In the genomic region with DNA sequence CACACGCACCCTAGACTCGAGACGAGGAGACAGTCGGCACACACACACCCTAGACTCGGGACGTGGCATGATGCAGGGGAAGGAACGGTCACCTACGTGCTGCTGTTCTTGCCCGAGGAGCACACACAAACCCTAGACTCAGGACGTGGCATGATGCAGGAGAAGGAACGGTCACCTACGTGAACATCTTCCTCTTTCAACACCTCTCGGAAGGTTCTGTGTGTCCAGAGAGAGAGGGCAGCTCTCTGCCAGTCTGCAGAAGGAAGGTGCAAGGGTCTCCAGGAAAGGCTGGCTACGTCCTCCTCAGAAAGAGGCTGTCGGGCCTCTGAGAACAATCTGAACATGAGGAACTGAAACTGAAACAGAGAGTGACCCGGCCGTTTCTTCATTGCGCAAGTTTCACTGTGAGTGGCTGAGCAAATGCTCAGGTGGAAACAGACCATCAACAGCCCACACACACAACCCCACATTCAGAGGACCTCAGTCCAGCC, we compare ENCODE assay signal across 8 cellular contexts. TPM values are rescaled to one million over a fixed set of nuclear protein-coding genes. Genes with fewer than 3 reads are reported as not detected.
DNase-seq lines count a peak whose midpoint lies in the region; ATAC-seq and TF ChIP-seq lines count a peak whose summit lies in the region.

No MANE protein-coding gene starts in this region.

- H3K36me3 Mint-ChIP-seq in activated naive CD8-positive, alpha-beta T cell treated with anti-CD3 and anti-CD28 coated beads, Interleukin-2, amount 10 ng/mL, durations not matched to agents 7 days and 5 days: peaks cover 55% of the 10 kb centered on the region
- no peaks in the 10 kb centered on the region for H3K36me3 Mint-ChIP-seq in naive thymus-derived CD8-positive, alpha-beta T cell

- no peaks in the 10 kb centered on the region for H4K20me1 ChIP-seq in Karpas-422 (ENCODE audit: insufficient read depth, low read depth, low read length)

- no peak for TF ChIP-seq CTCF in GM12864 (IDR thresholded peaks at IDR 0.05; ENCODE audit: low read depth, low read length, missing control alignments)
- TF ChIP-seq CTCF in sigmoid colon (IDR thresholded peaks at IDR 0.05): no peak

- H3K27ac ChIP-seq in Karpas-422 (ENCODE audit: low read length): peak overlapping the region; percentile 76
- peak overlapping the region in 2 of 4 donors; percentile 6 to 31 for H3K27ac ChIP-seq in sigmoid colon

- no peaks in the 10 kb centered on the region for H3K9me3 ChIP-seq in Karpas-422 (ENCODE audit: low read length)
- H3K9me3 ChIP-seq in sigmoid colon: no peaks in the 10 kb centered on the region

- WGBS in sigmoid colon, 2 donors: 35 to 53% methylated on average over 18 of the region's 18 CpGs

- H3K4me3 ChIP-seq in GM12864 (ENCODE audit: low read depth, low read length): peak overlapping the region; percentile 44
- H3K4me3 ChIP-seq in Karpas-422 (ENCODE audit: low read length): peak overlapping the region; percentile 43; the same call in 1 of the 2 replicates
- H3K4me3 ChIP-seq in sigmoid colon: peak overlapping the region in 1 of 4 donors; percentile 19

- H3K9ac ChIP-seq in Karpas-422 (ENCODE audit: low read length): peak overlapping the region; percentile 61

- no peaks in the 10 kb centered on the region for H3K27me3 Mint-ChIP-seq in activated naive CD8-positive, alpha-beta T cell treated with anti-CD3 and anti-CD28 coated beads, Interleukin-2, amount 10 ng/mL, durations not matched to agents 7 days and 5 days
- H3K27me3 Mint-ChIP-seq in naive thymus-derived CD8-positive, alpha-beta T cell: no peaks in the 10 kb centered on the region

- H3K27me3 ChIP-seq in Karpas-422 (ENCODE audit: low read length): no peaks in the 10 kb centered on the region
- no peaks in the 10 kb centered on the region for H3K27me3 ChIP-seq in sigmoid colon

- no peak for TF ChIP-seq EP300 in sigmoid colon (IDR thresholded peaks at IDR 0.05)

- peaks cover 24% of the 10 kb centered on the region for H3K4me1 Mint-ChIP-seq in activated naive CD8-positive, alpha-beta T cell treated with anti-CD3 and anti-CD28 coated beads, Interleukin-2, amount 10 ng/mL, durations not matched to agents 7 days and 5 days
- H3K4me1 Mint-ChIP-seq in naive thymus-derived CD8-positive, alpha-beta T cell: peaks cover 10 to 50% (median 35%) of the 10 kb centered on the region in 4 donors

- H3K4me1 ChIP-seq in Karpas-422 (ENCODE audit: low read length): peaks cover 15% of the 10 kb centered on the region
- no peaks in the 10 kb centered on the region for H3K4me1 ChIP-seq in sigmoid colon

- POLR2A ChIA-PET in activated naive CD8-positive, alpha-beta T cell treated with anti-CD3 and anti-CD28 coated beads, Interleukin-2, amount 10 ng/mL, durations not matched to agents 7 days and 5 days (lab: Charles Lee): interaction anchor here (1.2 to 1.4 kb wide), 2 partner anchors 41 to 95 kb away, joined by 3 read pairs; no protein-coding TSS in a partner anchor
- POLR2A ChIA-PET in naive thymus-derived CD8-positive, alpha-beta T cell (lab: Charles Lee): interaction anchor here (1.2 kb wide), 1 partner anchor 59 kb away, joined by 3 read pairs; no protein-coding TSS in a partner anchor

- peak overlapping the region; percentile 53 for H3K4me2 ChIP-seq in Karpas-422 (ENCODE audit: low read depth, low read length, poor library complexity, severe bottlenecking)

- intact Hi-C loops in sigmoid colon (cut with DNase I): no loop called here

- H3K36me3 ChIP-seq in Karpas-422 (ENCODE audit: insufficient read depth, low read length) (peaks cover 23% of the 10 kb centered on the region), sigmoid colon (no peaks in the 10 kb centered on the region)

- no peak for TF ChIP-seq POLR2A in sigmoid colon (IDR thresholded peaks at IDR 0.05)

- ATAC-seq in GM21529 (IDR thresholded peaks at IDR 0.05; ENCODE audit: unreplicated experiment): peak; percentile 93
- ATAC-seq in activated naive CD8-positive, alpha-beta T cell treated with anti-CD3 and anti-CD28 coated beads, Interleukin-2, amount 10 ng/mL, durations not matched to agents 7 days and 5 days (ENCODE audit: low read depth): peak; percentile 77
- peak; percentile 18 to 47 for ATAC-seq in naive thymus-derived CD8-positive, alpha-beta T cell

- H2AFZ ChIP-seq in Karpas-422 (ENCODE audit: low read length): peak overlapping the region; percentile 12; the same call in 1 of the 2 replicates

- H3K27ac Mint-ChIP-seq in activated naive CD8-positive, alpha-beta T cell treated with anti-CD3 and anti-CD28 coated beads, Interleukin-2, amount 10 ng/mL, durations not matched to agents 7 days and 5 days: peak overlapping the region; percentile 89
- peak overlapping the region in 9 of 10 donors; percentile 53 to 94 (median 85) for H3K27ac Mint-ChIP-seq in naive thymus-derived CD8-positive, alpha-beta T cell

- peak; percentile 91 for DNase-seq in GM12864 (ENCODE audit: low read depth)
- peak; percentile 89 for DNase-seq in Karpas-422
- DNase-seq in activated naive CD8-positive, alpha-beta T cell treated with anti-CD3 and anti-CD28 coated beads, Interleukin-2, amount 10 ng/mL, durations not matched to agents 7 days and 5 days: peak; percentile 47
- peak in 2 of 10 donors; percentile 29 to 47 for DNase-seq in naive thymus-derived CD8-positive, alpha-beta T cell
- DNase-seq in NCI-H1048 (lab: John Stamatoyannopoulos, UW): no peak
- DNase-seq in sigmoid colon: no peak
- no peak for DNase-seq in NCI-H1436 (lab: John Stamatoyannopoulos, UW)

- no peaks in the 10 kb centered on the region; the same call in 1 of the 2 replicates for H3K79me2 ChIP-seq in Karpas-422 (ENCODE audit: low read length)

- no peaks in the 10 kb centered on the region for H3K9me2 ChIP-seq in Karpas-422 (replicated peaks; ENCODE audit: insufficient read depth, low read length)

- no peaks in the 10 kb centered on the region for H3K9me3 Mint-ChIP-seq in activated naive CD8-positive, alpha-beta T cell treated with anti-CD3 and anti-CD28 coated beads, Interleukin-2, amount 10 ng/mL, durations not matched to agents 7 days and 5 days
- H3K9me3 Mint-ChIP-seq in naive thymus-derived CD8-positive, alpha-beta T cell: no peaks in the 10 kb centered on the region

- H3K4me3 Mint-ChIP-seq in activated naive CD8-positive, alpha-beta T cell treated with anti-CD3 and anti-CD28 coated beads, Interleukin-2, amount 10 ng/mL, durations not matched to agents 7 days and 5 days: peak overlapping the region; percentile 81
- H3K4me3 Mint-ChIP-seq in naive thymus-derived CD8-positive, alpha-beta T cell: peak overlapping the region in 9 of 10 donors; percentile 43 to 85 (median 65)

RNA-seq across cellular contexts. Expression of gene ZNF276, which starts 43.4 kb away (rescaled TPM):
- total RNA-seq in Karpas-422 (2014; rRNA removed; shearing (Covaris generic); ENCODE audit: low replicate concordance): 21.8 and 41.5 TPM in 2 replicates
- 100 to 1,000 TPM in 1 of 2 experiments, 10 to 100 TPM in 1; 98.0 to 107 TPM for total RNA-seq in activated naive CD8-positive, alpha-beta T cell treated with anti-CD3 and anti-CD28 coated beads, Interleukin-2, amount 10 ng/mL, durations not matched to agents 7 days and 5 days
- 100 to 1,000 TPM; 168 to 171 TPM for total RNA-seq in naive thymus-derived CD8-positive, alpha-beta T cell
- polyA plus RNA-seq in naive thymus-derived CD8-positive, alpha-beta T cell: 10 to 100 TPM; 15.0 to 56.0 (median 19.6) TPM
- 10 to 100 TPM; 13.7 to 26.9 (median 18.2) TPM for total RNA-seq in sigmoid colon
- polyA plus RNA-seq in sigmoid colon: 10 to 100 TPM in 1 of 3 donors, 1 to 10 TPM in 2; 7.2 to 32.3 (median 9.9) TPM

RNA-seq across cellular contexts. Expression of gene VPS9D1, which starts 44.1 kb away (rescaled TPM):
- 4.8 and 5.6 TPM in 2 replicates for total RNA-seq in Karpas-422 (2014; rRNA removed; shearing (Covaris generic); ENCODE audit: low replicate concordance)
- 10 to 100 TPM; 10.3 to 12.8 TPM for total RNA-seq in activated naive CD8-positive, alpha-beta T cell treated with anti-CD3 and anti-CD28 coated beads, Interleukin-2, amount 10 ng/mL, durations not matched to agents 7 days and 5 days
- total RNA-seq in naive thymus-derived CD8-positive, alpha-beta T cell: 10 to 100 TPM; 16.5 to 17.0 TPM
- polyA plus RNA-seq in naive thymus-derived CD8-positive, alpha-beta T cell: 1 to 10 TPM in 1 of 3 donors, under 1 TPM in 2; 0.53 to 1.3 (median 0.91) TPM
- total RNA-seq in sigmoid colon: 10 to 100 TPM in 1 of 4 donors, 1 to 10 TPM in 3; 3.8 to 10.5 (median 4.0) TPM
- polyA plus RNA-seq in sigmoid colon: 10 to 100 TPM in 1 of 3 donors, 1 to 10 TPM in 2; 5.3 to 19.2 (median 8.4) TPM

RNA-seq across cellular contexts. Expression of gene FANCA, which starts 51.7 kb away (rescaled TPM):
- total RNA-seq in Karpas-422 (2014; rRNA removed; shearing (Covaris generic); ENCODE audit: low replicate concordance): 49.3 and 57.3 TPM in 2 replicates
- 10 to 100 TPM; 86.9 to 97.2 TPM for total RNA-seq in activated naive CD8-positive, alpha-beta T cell treated with anti-CD3 and anti-CD28 coated beads, Interleukin-2, amount 10 ng/mL, durations not matched to agents 7 days and 5 days
- total RNA-seq in naive thymus-derived CD8-positive, alpha-beta T cell: 1 to 10 TPM; 3.7 to 6.1 TPM
- 1 to 10 TPM in 2 of 3 donors, under 1 TPM in 1; 0.98 to 7.4 (median 1.5) TPM for polyA plus RNA-seq in naive thymus-derived CD8-positive, alpha-beta T cell
- total RNA-seq in sigmoid colon: 1 to 10 TPM in 3 of 4 donors, under 1 TPM in 1; 0.16 to 4.7 (median 3.0) TPM
- 10 to 100 TPM in 1 of 3 donors, 1 to 10 TPM in 2; 7.2 to 26.5 (median 7.6) TPM for polyA plus RNA-seq in sigmoid colon

Comparison
In these comparisons a context has a peak if more than half of its experiments do, and no peak if none do; other contexts are left out.
1. DNase-seq: peak in GM12864 (single experiment), Karpas-422 (single experiment) and activated naive CD8-positive, alpha-beta T cell treated with anti-CD3 and anti-CD28 coated beads, Interleukin-2, amount 10 ng/mL, durations not matched to agents 7 days and 5 days (single experiment); none in NCI-H1048 (single experiment), sigmoid colon (single experiment) and NCI-H1436 (single experiment).
2. ATAC-seq: peak in every context shown above with its lines; median percentile 93 in GM21529; 77 in activated naive CD8-positive, alpha-beta T cell treated with anti-CD3 and anti-CD28 coated beads, Interleukin-2, amount 10 ng/mL, durations not matched to agents 7 days and 5 days; 32 in naive thymus-derived CD8-positive, alpha-beta T cell.